ENCODE assay signal across 8 cellular contexts in the genomic region with DNA sequence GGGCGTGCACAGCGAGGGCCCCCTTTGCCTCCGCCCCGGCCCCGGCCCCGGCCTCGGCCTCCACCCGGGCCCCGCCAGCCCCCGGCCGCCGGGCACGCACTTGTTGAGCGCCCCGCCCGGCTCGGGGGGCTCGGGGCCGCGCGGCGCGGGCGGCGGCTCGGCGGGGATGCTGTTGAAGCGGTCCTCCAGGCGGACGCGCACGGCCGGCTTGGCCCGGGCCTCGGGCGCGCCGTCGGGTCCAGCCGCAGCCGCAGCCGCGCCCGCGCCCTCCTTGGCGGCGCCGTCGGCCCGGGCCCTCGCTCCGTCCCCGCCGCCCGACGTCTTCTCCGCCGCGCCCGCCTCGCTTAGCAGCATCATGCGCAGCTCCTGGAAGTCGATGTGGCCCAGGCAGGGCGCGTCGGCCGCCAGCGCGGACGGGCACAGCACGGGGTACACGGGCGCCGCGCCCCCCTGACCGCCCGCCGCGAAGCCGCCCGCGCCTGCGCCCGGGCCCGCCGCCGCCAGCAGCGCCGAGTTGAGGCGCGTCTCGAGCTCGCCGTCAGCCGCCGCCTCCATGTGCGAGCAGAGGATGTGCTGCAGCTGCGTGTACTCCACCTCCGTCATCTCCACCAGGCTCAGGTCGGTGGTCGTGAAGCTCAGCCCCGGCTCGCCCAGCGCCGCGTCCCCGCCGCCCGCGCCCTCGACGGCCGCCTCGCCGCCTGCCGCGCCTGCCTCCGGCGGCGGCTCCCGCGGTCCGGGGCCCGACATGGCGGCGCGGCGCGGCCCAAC. TPM values are rescaled to one million over a fixed set of nuclear protein-coding genes. Genes with fewer than 3 reads are reported as not detected.
DNase-seq lines count a peak whose midpoint lies in the region; ATAC-seq, FAIRE-seq and TF ChIP-seq lines count a peak whose summit lies in the region.

No MANE protein-coding gene starts in this region.

- ATAC-seq in activated CD8-positive, alpha-beta memory T cell treated with anti-CD3 and anti-CD28 coated beads, Interleukin-2, amount 10 ng/mL, durations not matched to agents 7 days and 5 days: peak; percentile 50
- ATAC-seq in HG03064 (IDR thresholded peaks at IDR 0.05; ENCODE audit: low read depth, unreplicated experiment): peak; percentile 31

- peaks cover 20% of the 10 kb centered on the region for H3K4me1 Mint-ChIP-seq in activated CD8-positive, alpha-beta memory T cell treated with anti-CD3 and anti-CD28 coated beads, Interleukin-2, amount 10 ng/mL, durations not matched to agents 7 days and 5 days

- H3K27ac Mint-ChIP-seq in activated CD8-positive, alpha-beta memory T cell treated with anti-CD3 and anti-CD28 coated beads, Interleukin-2, amount 10 ng/mL, durations not matched to agents 7 days and 5 days: no peak overlapping the region

- H3K9me3 ChIP-seq in mesodermal cell (ENCODE audit: control insufficient read depth, low read length): no peaks in the 10 kb centered on the region

- H3K27ac ChIP-seq in mesodermal cell (ENCODE audit: low read depth, low read length, severe bottlenecking): no peak overlapping the region

- FAIRE-seq in urothelium cell line (lab: Jason Lieb, UNC): peak; percentile 42

- CTCF ChIA-PET in activated CD8-positive, alpha-beta memory T cell treated with anti-CD3 and anti-CD28 coated beads, Interleukin-2, amount 10 ng/mL, durations not matched to agents 7 days and 5 days (lab: Charles Lee): interaction anchor here (0.6 to 1.4 kb wide), 7 partner anchors 30 to 148 kb away, joined by 3 to 5 read pairs (median 3); no protein-coding TSS in a partner anchor

- H3K36me3 ChIP-seq in mesodermal cell (ENCODE audit: control insufficient read depth, insufficient read depth, low read length): peaks cover 18% of the 10 kb centered on the region

- peak; percentile 62 for DNase-seq in activated CD8-positive, alpha-beta memory T cell treated with anti-CD3 and anti-CD28 coated beads, Interleukin-2, amount 10 ng/mL, durations not matched to agents 7 days and 5 days
- DNase-seq in activated CD8-positive, alpha-beta memory T cell treated with anti-CD3 and anti-CD28 coated beads for 24 hours: no peak
- DNase-seq in T-helper 1 cell (peak; percentile 25 to 57 (median 42)), choroid plexus epithelial cell (ENCODE audit: low read depth) (peak; percentile 32), urothelium cell line (ENCODE audit: low spot score) (peak; percentile 60), NCI-H1048 (lab: John Stamatoyannopoulos, UW) (no peak)

- H3K4me3 Mint-ChIP-seq in activated CD8-positive, alpha-beta memory T cell treated with anti-CD3 and anti-CD28 coated beads, Interleukin-2, amount 10 ng/mL, durations not matched to agents 7 days and 5 days: peak overlapping the region; percentile 36

- H3K4me1 ChIP-seq in mesodermal cell (ENCODE audit: control insufficient read depth, insufficient read depth, low read length, poor library complexity, severe bottlenecking): peaks cover 4% of the 10 kb centered on the region

- no peak for TF ChIP-seq CTCF in choroid plexus epithelial cell (conservative IDR thresholded peaks at IDR 0.05; ENCODE audit: low read depth, low read length)

- peaks cover 23% of the 10 kb centered on the region for H3K27me3 Mint-ChIP-seq in activated CD8-positive, alpha-beta memory T cell treated with anti-CD3 and anti-CD28 coated beads, Interleukin-2, amount 10 ng/mL, durations not matched to agents 7 days and 5 days

- WGBS in mesodermal cell (ENCODE audit: insufficient coverage in 2 of 2), 2 experiments: 0 to 1% methylated on average over 69 to 87 of the region's 129 CpGs

- no peaks in the 10 kb centered on the region for H3K9me3 Mint-ChIP-seq in activated CD8-positive, alpha-beta memory T cell treated with anti-CD3 and anti-CD28 coated beads, Interleukin-2, amount 10 ng/mL, durations not matched to agents 7 days and 5 days (ENCODE audit: low read depth)

- peak overlapping the region; percentile 64 for H3K4me3 ChIP-seq in choroid plexus epithelial cell (ENCODE audit: low read depth, low read length)
- peak overlapping the region; percentile 45 for H3K4me3 ChIP-seq in mesodermal cell (ENCODE audit: extremely low read depth, insufficient read depth, low read length, poor library complexity, severe bottlenecking)

- H3K36me3 Mint-ChIP-seq in activated CD8-positive, alpha-beta memory T cell treated with anti-CD3 and anti-CD28 coated beads, Interleukin-2, amount 10 ng/mL, durations not matched to agents 7 days and 5 days: peaks cover 11% of the 10 kb centered on the region

RNA-seq across cellular contexts. Expression of gene TCFL5, which starts 0.5 kb away (rescaled TPM):
- 1 to 10 TPM; 6.6 to 6.7 TPM for total RNA-seq in activated CD8-positive, alpha-beta memory T cell treated with anti-CD3 and anti-CD28 coated beads, Interleukin-2, amount 10 ng/mL, durations not matched to agents 7 days and 5 days
- polyA plus RNA-seq in mesodermal cell (2013, experiment 1 of 2): 15.6 TPM
- 14.9 TPM for polyA plus RNA-seq in mesodermal cell (2013, experiment 2 of 2)

RNA-seq across cellular contexts. Expression of gene COL9A3, which starts 44.3 kb away (rescaled TPM):
- total RNA-seq in activated CD8-positive, alpha-beta memory T cell treated with anti-CD3 and anti-CD28 coated beads, Interleukin-2, amount 10 ng/mL, durations not matched to agents 7 days and 5 days: under 1 TPM in 1 of 2 experiments, not detected in 1; 0.45 TPM
- polyA plus RNA-seq in mesodermal cell (2013, experiment 1 of 2): 118 TPM
- 97.0 TPM for polyA plus RNA-seq in mesodermal cell (2013, experiment 2 of 2)

RNA-seq across cellular contexts. Expression of gene OGFR, which starts 56.5 kb away (rescaled TPM):
- total RNA-seq in activated CD8-positive, alpha-beta memory T cell treated with anti-CD3 and anti-CD28 coated beads, Interleukin-2, amount 10 ng/mL, durations not matched to agents 7 days and 5 days: 10 to 100 TPM; 87.8 to 91.0 TPM
- 34.8 TPM for polyA plus RNA-seq in mesodermal cell (2013, experiment 1 of 2)
- polyA plus RNA-seq in mesodermal cell (2013, experiment 2 of 2): 25.2 TPM

Comparison
In these comparisons a context has a peak if more than half of its experiments do, and no peak if none do; other contexts are left out.
1. DNase-seq: peak in activated CD8-positive, alpha-beta memory T cell treated with anti-CD3 and anti-CD28 coated beads, Interleukin-2, amount 10 ng/mL, durations not matched to agents 7 days and 5 days (single experiment), T-helper 1 cell (5 of 5), choroid plexus epithelial cell (single experiment) and urothelium cell line (single experiment); none in activated CD8-positive, alpha-beta memory T cell treated with anti-CD3 and anti-CD28 coated beads for 24 hours (single experiment) and NCI-H1048 (single experiment).